26 cellular contexts compared by ENCODE assay signal in genomic region chr12:11133162-11133561, GRCh38. TPM values are rescaled to one million over a fixed set of nuclear protein-coding genes. Genes with fewer than 3 reads are reported as not detected.
A peak's percentile ranks its signal among the peaks of the same experiment; 100 is the strongest.
DNase-seq lines count a peak whose midpoint lies in the region; ATAC-seq and TF ChIP-seq lines count a peak whose summit lies in the region.
"Had no signal": no experiment of that assay in that cellular context is flagged by ENCODE, and none has a peak within 500 bp of the region (broad histone marks: within the 10 kb centered on the region; RNA-seq: fewer than 3 reads in every experiment).

No MANE protein-coding gene starts in this region.

- intact Hi-C loops in body of pancreas (cut with DNase I), result no loop called here

- no peaks in the 10 kb centered on the region for H3K9me3 ChIP-seq in body of pancreas
- H3K9me3 ChIP-seq: BE2C, SJSA1 had no signal

- no peaks in the 10 kb centered on the region for H3K4me1 ChIP-seq in body of pancreas
- H3K4me1 ChIP-seq: BE2C, SJSA1 had no signal

- no peak overlapping the region for H3K4me3 ChIP-seq in body of pancreas
- H3K4me3 ChIP-seq: GM23338, K562, SJSA1 had no signal

- ATAC-seq in body of pancreas, result no peak
- ATAC-seq in activated CD4-positive, CD25-positive, alpha-beta regulatory T cell treated with anti-CD3 and anti-CD28 coated beads, Interleukin-2, amount 50 U/mL, for 24 hours, result no peak
- ATAC-seq: GM23338, K562 had no signal

- peak overlapping the region; percentile 23 for H3K27ac ChIP-seq in caudate nucleus (ENCODE audit: low read depth, low read length)
- H3K27ac ChIP-seq in body of pancreas, result no peak overlapping the region
- H3K27ac ChIP-seq: 22Rv1, SJSA1 had no signal

- no peaks in the 10 kb centered on the region for H3K27me3 ChIP-seq in body of pancreas
- H3K27me3 ChIP-seq: BE2C, SJSA1 had no signal

- WGBS in body of pancreas, 2 donors, result 94 to 95% methylated on average over 2 of the region's 2 CpGs

- H3K36me3 ChIP-seq in body of pancreas (replicated peaks in 1 of 2; ENCODE audit: insufficient read depth in 1 of 2, low read depth in 2 of 2), result no peaks in the 10 kb centered on the region
- H3K36me3 ChIP-seq: BE2C, SJSA1 had no signal

- TF ChIP-seq POLR2A in body of pancreas (IDR thresholded peaks at IDR 0.05), result no peak

- DNase-seq in DMS 273 (lab: John Stamatoyannopoulos, UW; ENCODE audit: unreplicated experiment) (peak; percentile 14), DMS 273 treated with DMSO at 0.1 percent for 48 hours (lab: John Stamatoyannopoulos, UW) (no peak), caudate nucleus (lab: John Stamatoyannopoulos, UW) (no peak), medulla oblongata (ENCODE audit: extremely low spot score) (peak; percentile 37), kidney glomerular epithelial cell (lab: John Stamatoyannopoulos, UW) (no peak), body of pancreas (no peak)
- DNase-seq: BE2C, DMS53, H9, MV-4-11, NCI-H1105 treated with DMSO at 0.1 percent for 48 hours, NCI-H2081, NCI-H2227 treated with DMSO at 0.1 percent for 48 hours, NCI-H526 treated with DMSO at 0.1 percent for 48 hours, Right ventricle myocardium superior, RPMI8226 had no signal

- no peak for TF ChIP-seq CTCF in body of pancreas (IDR thresholded peaks at IDR 0.05)

RNA-seq across cellular contexts. Expression of gene TAS2R30, which starts 1.3 kb away (rescaled TPM):
- total RNA-seq in body of pancreas, result 10 to 100 TPM in 1 of 2 donors, 1 to 10 TPM in 1; 9.2 to 12.2 TPM

RNA-seq across cellular contexts. Expression of gene SMIM10L1, which starts 37.8 kb away (rescaled TPM):
- 1 to 10 TPM; 3.6 to 5.9 TPM for total RNA-seq in body of pancreas

RNA-seq across cellular contexts. Expression of gene TAS2R43, which starts 41.0 kb away (rescaled TPM):
- total RNA-seq in body of pancreas, result 1 to 10 TPM; 4.9 to 8.6 TPM
- total RNA-seq: K562, MCF 10A, NCI-H460, Right ventricle myocardium superior had no signal

RNA-seq across cellular contexts. Expression of gene TAS2R42, which starts 53.6 kb away (rescaled TPM):
- total RNA-seq in body of pancreas, result not detected
- total RNA-seq: Daoy, G401, H9, K562, LHCN-M2, MCF 10A, NCI-H460, Right ventricle myocardium superior, SJSA1 had no signal

Comparison
In these comparisons a context has a peak if more than half of its experiments do, and no peak if none do; other contexts are left out.
1. DNase-seq: peak in DMS 273 (single experiment) and medulla oblongata (single experiment); none in DMS 273 treated with DMSO at 0.1 percent for 48 hours (single experiment), caudate nucleus (0 of 61), kidney glomerular epithelial cell (single experiment) and body of pancreas (0 of 4).